ENCODE assay signal across 8 cellular contexts in the genomic region with DNA sequence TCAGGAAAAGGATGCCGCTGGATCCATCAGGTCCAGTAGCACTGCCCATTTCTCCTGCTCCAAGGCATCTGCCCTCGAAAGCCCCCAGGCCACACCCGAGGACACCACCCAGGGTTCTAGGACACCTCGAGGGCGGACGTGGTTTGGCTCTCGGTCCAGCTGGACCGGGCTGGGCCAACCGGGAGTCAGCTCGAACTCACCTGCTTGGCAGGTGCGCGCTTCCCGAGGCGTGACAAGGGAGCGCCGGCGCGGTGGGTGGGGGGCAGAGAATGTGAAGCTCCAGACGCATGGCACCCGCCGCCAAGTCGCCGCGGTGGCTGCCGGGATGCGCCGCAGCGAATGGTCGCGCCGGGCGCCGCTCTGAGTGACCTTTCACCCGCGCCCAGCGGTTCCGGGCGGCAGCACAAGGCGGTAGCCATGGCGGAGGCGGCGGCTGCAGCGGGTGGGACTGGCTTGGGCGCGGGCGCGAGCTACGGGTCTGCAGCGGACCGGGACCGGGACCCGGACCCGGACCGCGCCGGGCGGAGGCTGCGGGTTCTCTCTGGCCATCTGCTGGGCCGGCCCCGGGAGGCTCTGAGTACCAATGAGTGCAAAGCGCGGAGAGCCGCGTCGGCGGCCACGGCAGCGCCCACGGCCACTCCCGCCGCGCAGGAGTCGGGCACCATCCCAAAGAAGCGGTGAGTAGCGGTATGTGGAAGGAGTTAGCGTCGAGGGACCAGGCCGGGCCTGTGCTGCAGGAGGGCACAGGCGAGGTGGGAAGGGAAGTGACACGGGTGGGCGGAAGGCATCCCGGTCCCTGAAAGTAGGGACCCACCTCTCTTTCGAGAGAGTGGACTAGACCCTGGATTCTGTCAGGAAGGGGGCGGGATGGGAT. TPM values are rescaled to one million over a fixed set of nuclear protein-coding genes. Genes with fewer than 3 reads are reported as not detected.
DNase-seq lines count a peak whose midpoint lies in the region; ATAC-seq and TF ChIP-seq lines count a peak whose summit lies in the region.

A gene (plus strand): TSS at position 401 of the 874 bp plus-strand sequence. CDS start 17 bp downstream, at position 418.

- peak; percentile 40 for DNase-seq in A172 (ENCODE audit: low spot score)
- DNase-seq in NCI-H2171 (lab: John Stamatoyannopoulos, UW), result peak; percentile 79
- peak; percentile 47 for DNase-seq in activated CD4-positive, CD25-positive, alpha-beta regulatory T cell treated with anti-CD3 and anti-CD28 coated beads, Interleukin-2, amount 50 U/mL, for 16 hours (ENCODE audit: low read depth, low spot score)
- DNase-seq in cerebellar cortex (ENCODE audit: low spot score), result peak; percentile 66
- DNase-seq in kidney epithelial cell (ENCODE audit: low read depth), result peak; percentile 12
- peak; percentile 33 to 57 for DNase-seq in stimulated activated CD4-positive, alpha-beta T cell treated with anti-CD3 and anti-CD28 coated beads, Interleukin-1b, Interleukin-23, amount 100 ng/mL, for 1 hour (ENCODE audit: low read depth in 2 of 2)

- no peaks in the 10 kb centered on the region for H3K27me3 ChIP-seq in kidney epithelial cell (ENCODE audit: control insufficient read depth, insufficient read depth, low read length)

- peak; percentile 79 for ATAC-seq in GM18519 (IDR thresholded peaks at IDR 0.05; ENCODE audit: low FRiP score, unreplicated experiment)
- ATAC-seq in HG03045 (IDR thresholded peaks at IDR 0.05; ENCODE audit: unreplicated experiment), result peak; percentile 95

- TF ChIP-seq CTCF in kidney epithelial cell (IDR thresholded peaks at IDR 0.05; ENCODE audit: insufficient read depth, low read length, poor library complexity, severe bottlenecking), result no peak

- peak within 1 kb of the TSS; percentile 97 for H3K4me3 ChIP-seq in kidney epithelial cell (ENCODE audit: low read depth, low read length)

- H3K36me3 ChIP-seq in kidney epithelial cell (ENCODE audit: control insufficient read depth, insufficient read depth, low read length), result no peaks in the 10 kb centered on the region

RNA-seq across cellular contexts. Expression of the gene that starts here (rescaled TPM):
- 58.7 and 67.6 TPM in 2 replicates for total RNA-seq in A172 (2014; rRNA removed; shearing (Covaris generic))
- total RNA-seq in kidney epithelial cell, result 26.1 and 50.7 TPM in 2 replicates

Comparison
In these comparisons a context has a peak if more than half of its experiments do, and no peak if none do; other contexts are left out.
1. Peak in every context shown above with its lines: DNase-seq, ATAC-seq and H3K4me3 ChIP-seq.
2. DNase-seq: peak in every context shown above with its lines; median percentile 79 in NCI-H2171; 66 in cerebellar cortex; 47 in activated CD4-positive, CD25-positive, alpha-beta regulatory T cell treated with anti-CD3 and anti-CD28 coated beads, Interleukin-2, amount 50 U/mL, for 16 hours; 45 in stimulated activated CD4-positive, alpha-beta T cell treated with anti-CD3 and anti-CD28 coated beads, Interleukin-1b, Interleukin-23, amount 100 ng/mL, for 1 hour; 40 in A172; 12 in kidney epithelial cell.